8 cellular contexts compared by ENCODE assay signal in genomic region chr17:75778861-75779249, GRCh38. TPM values are rescaled to one million over a fixed set of nuclear protein-coding genes. Genes with fewer than 3 reads are reported as not detected.
A peak's percentile ranks its signal among the peaks of the same experiment; 100 is the strongest.
DNase-seq lines count a peak whose midpoint lies in the region; ATAC-seq, FAIRE-seq and TF ChIP-seq lines count a peak whose summit lies in the region.

No MANE protein-coding gene starts in this region.

- H3K27ac ChIP-seq in neural cell (ENCODE audit: low read length): peak overlapping the region; percentile 97

- no peak overlapping the region for H2AFZ ChIP-seq in neural cell (ENCODE audit: low read depth, low read length)

- CTCF ChIA-PET in AG04449 (lab: Yijun Ruan, JAX) (interaction anchor here (1.2 to 5.1 kb wide), 5 partner anchors 9 to 25 kb away, joined by 3 to 47 read pairs (median 6); partner anchors contain the start of gene GALK1), T-cell (lab: Charles Lee) (interaction anchor here in 1 of 2 donors (0.6 to 1.3 kb wide), 3 partner anchors 9 to 14 kb away, joined by 3 to 4 read pairs (median 3); partner anchors contain the start of gene GALK1)

- H3K4me1 Mint-ChIP-seq in T-cell: peaks cover 52 to 62% (median 58%) of the 10 kb centered on the region in 3 donors

- TF ChIP-seq CTCF in AG04449 (IDR thresholded peaks at IDR 0.05; ENCODE audit: insufficient read depth, low read length, missing control alignments): peak; percentile 66
- peak; percentile 76 for TF ChIP-seq CTCF in GM12874 (IDR thresholded peaks at IDR 0.05; ENCODE audit: insufficient read depth, low read depth, low read length)
- peak; percentile 55 for TF ChIP-seq CTCF in epithelial cell of esophagus (IDR thresholded peaks at IDR 0.05; ENCODE audit: insufficient read depth, low read depth, low read length, missing control alignments)
- peak; percentile 63 for TF ChIP-seq CTCF in neural cell (IDR thresholded peaks at IDR 0.05; ENCODE audit: poor library complexity, severe bottlenecking)

- H3K79me2 ChIP-seq in neural cell (replicated peaks; ENCODE audit: insufficient read depth, low read length): peaks cover 50% of the 10 kb centered on the region

- H3K9me3 Mint-ChIP-seq in T-cell: no peaks in the 10 kb centered on the region

- H3K27ac Mint-ChIP-seq in T-cell: peak overlapping the region; percentile 84 to 85

- no peak for TF ChIP-seq RAD21 in neural cell (conservative IDR thresholded peaks at IDR 0.05)

- no peaks in the 10 kb centered on the region for H3K9me3 ChIP-seq in neural cell (ENCODE audit: low read length)

- peak overlapping the region; percentile 86 for H3K4me2 ChIP-seq in neural cell (ENCODE audit: low read length)

- peak overlapping the region; percentile 93 for H3K4me3 ChIP-seq in AG04449 (ENCODE audit: low read depth, low read length)
- H3K4me3 ChIP-seq in epithelial cell of esophagus (ENCODE audit: low read length): peak overlapping the region; percentile 87
- peak overlapping the region; percentile 96 for H3K4me3 ChIP-seq in neural cell (ENCODE audit: low read length)

- H3K36me3 Mint-ChIP-seq in T-cell: peaks cover 37% of the 10 kb centered on the region

- peaks cover 9% of the 10 kb centered on the region for H3F3A ChIP-seq in neural cell (ENCODE audit: insufficient read depth, low read length, poor library complexity, severe bottlenecking)

- POLR2A ChIA-PET in AG04449 (lab: Yijun Ruan, JAX) (interaction anchor here (1.0 to 2.2 kb wide), 5 partner anchors 14 to 114 kb away, joined by 3 to 11 read pairs (median 4); partner anchors contain the start of genes GALK1 and WBP2), T-cell (lab: Charles Lee) (no interaction called here)

- peak overlapping the region; percentile 98 for H3K9ac ChIP-seq in neural cell (ENCODE audit: low read length)

- H3K9me2 ChIP-seq in neural cell (ENCODE audit: insufficient read depth, low read length): no peaks in the 10 kb centered on the region

- ATAC-seq in HG03175 (IDR thresholded peaks at IDR 0.05; ENCODE audit: unreplicated experiment) (peak; percentile 3), T-cell (replicated peaks in 1 of 4) (no peak)

- no peaks in the 10 kb centered on the region for H3K27me3 ChIP-seq in neural cell (ENCODE audit: insufficient read depth, low read depth, low read length)

- peaks cover 8% of the 10 kb centered on the region for H3K36me3 ChIP-seq in neural cell (ENCODE audit: insufficient read depth, low read length)

- DNase-seq in AG04449 (ENCODE audit: low read depth, low spot score) (no peak), T-cell (peak in 28 of 34 experiments; percentile 20 to 78 (median 63)), epithelial cell of esophagus (ENCODE audit: low read depth) (peak; percentile 54), HTR-8/SVneo (ENCODE audit: insufficient read length, low spot score) (no peak), kidney glomerular epithelial cell (lab: John Stamatoyannopoulos, UW) (no peak)

- no peak for FAIRE-seq in HTR-8/SVneo (lab: Jason Lieb, UNC)

- H4K20me1 ChIP-seq in neural cell (ENCODE audit: insufficient read depth): peaks cover 50% of the 10 kb centered on the region

- no peak for TF ChIP-seq EP300 in neural cell (conservative IDR thresholded peaks at IDR 0.05; ENCODE audit: poor library complexity, severe bottlenecking)

- H3K4me3 Mint-ChIP-seq in T-cell: peak overlapping the region; percentile 89 to 95 (median 93)

- H3K27me3 Mint-ChIP-seq in T-cell: peaks cover 0 to 1% of the 10 kb centered on the region in 2 donors

TF ChIP-seq in neural cell, 6 proteins besides CTCF, POLR2A, EP300 and RAD21:
- TF ChIP-seq SMC3 (conservative IDR thresholded peaks at IDR 0.05; ENCODE audit: poor library complexity) (no peak), MXI1 (conservative IDR thresholded peaks at IDR 0.05; ENCODE audit: poor library complexity, severe bottlenecking) (no peak), TAF1 (IDR thresholded peaks at IDR 0.05; ENCODE audit: low read depth) (no peak), EZH2 (IDR thresholded peaks at IDR 0.05; ENCODE audit: borderline replicate concordance, insufficient read depth, low read length, poor library complexity, severe bottlenecking) (no peak), REST (IDR thresholded peaks at IDR 0.05; ENCODE audit: borderline replicate concordance) (no peak), POLR2AphosphoS5 (IDR thresholded peaks at IDR 0.05) (no peak)

RNA-seq across cellular contexts. Expression of gene UNK, which starts 5.8 kb away (rescaled TPM):
- 10 to 100 TPM; 37.1 to 50.3 (median 39.2) TPM for total RNA-seq in T-cell
- 28.1 and 29.9 TPM in 2 replicates for polyA plus RNA-seq in neural cell
- polyA minus RNA-seq in neural cell: 34.3 and 41.7 TPM in 2 replicates

RNA-seq across cellular contexts. Expression of gene GALK1, which starts 13.9 kb away (rescaled TPM):
- total RNA-seq in T-cell: 10 to 100 TPM in 4 of 5 donors, 1 to 10 TPM in 1; 8.4 to 35.7 (median 26.7) TPM
- polyA plus RNA-seq in neural cell: 4.8 TPM in 2 replicates
- 2.7 and 3.2 TPM in 2 replicates for polyA minus RNA-seq in neural cell

RNA-seq across cellular contexts. Expression of gene ITGB4, which starts 57.6 kb away (rescaled TPM):
- 1 to 10 TPM in 4 of 5 donors, under 1 TPM in 1; 0.68 to 1.6 (median 1.5) TPM for total RNA-seq in T-cell
- not detected in 2 replicates for polyA plus RNA-seq in neural cell
- not detected in 2 replicates for polyA minus RNA-seq in neural cell

Comparison
In these comparisons a context has a peak if more than half of its experiments do, and no peak if none do; other contexts are left out.
1. DNase-seq: peak in T-cell (28 of 34) and epithelial cell of esophagus (single experiment); none in AG04449 (single experiment), HTR-8/SVneo (single experiment) and kidney glomerular epithelial cell (single experiment).
2. Peak in every context shown above with its lines, with median percentiles within 50 percentile points of each other: H3K4me3 ChIP-seq and CTCF ChIP-seq.